In the genomic region with DNA sequence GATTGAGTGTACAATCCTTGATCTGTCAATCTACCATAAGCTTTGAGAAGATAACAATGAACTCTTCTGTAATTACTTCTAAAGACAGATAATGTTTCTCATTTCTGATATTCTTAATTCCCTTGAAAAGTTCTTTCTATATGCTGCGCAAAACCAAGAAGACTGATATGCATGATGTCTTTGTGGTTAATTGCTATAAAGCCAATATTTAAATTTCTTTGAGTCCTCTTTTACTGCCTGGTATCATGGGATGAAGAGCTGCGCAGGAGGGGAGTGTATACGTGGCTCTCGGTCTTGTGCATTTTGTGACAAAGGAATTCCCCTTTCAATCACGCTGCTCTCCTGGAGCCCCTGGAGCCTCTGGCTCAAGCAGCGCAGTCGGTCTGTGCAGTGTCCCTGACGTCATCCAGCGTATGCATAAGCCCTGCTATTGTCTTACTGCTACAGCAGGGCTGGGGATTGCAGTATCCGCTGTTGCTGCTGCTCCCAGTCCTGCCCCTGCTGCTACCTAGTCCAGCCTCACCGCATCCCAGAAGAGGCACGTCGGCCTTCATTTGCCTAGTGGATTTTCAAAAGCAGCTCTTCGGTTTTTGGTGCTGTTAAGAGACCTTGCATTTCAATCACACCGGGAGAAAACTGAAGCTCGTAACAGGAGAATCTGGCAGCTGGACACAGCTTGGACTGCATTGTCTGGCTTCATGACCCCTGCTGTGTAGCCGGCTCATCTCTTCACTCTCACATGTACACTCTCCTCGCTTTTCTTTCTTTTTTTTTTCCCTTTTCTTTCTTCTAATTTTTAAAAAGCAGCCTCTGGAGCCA, we compare ENCODE assay signal across 8 cellular contexts.
DNase-seq lines count a peak whose midpoint lies in the region; ATAC-seq and TF ChIP-seq lines count a peak whose summit lies in the region.

No MANE protein-coding gene starts in this region.

- H3K9me3 ChIP-seq in OCI-LY3 (ENCODE audit: insufficient read depth, low read length) = no peaks in the 10 kb centered on the region
- no peaks in the 10 kb centered on the region for H3K9me3 ChIP-seq in mucosa of descending colon

- no peak overlapping the region for H3K27ac Mint-ChIP-seq in activated T-helper 2 cell treated with anti-CD3 and anti-CD28 coated beads, Interferon-gamma antibody, Interleukin-2, Interleukin-4, amounts not matched to agents 10 μg/mL and 5 μg/mL and 100 μg/mL, durations not matched to agents 14 hours and 24 hours and 36 hours

- H4K20me1 ChIP-seq in OCI-LY3 (ENCODE audit: insufficient read depth, low read length) = peaks cover 70% of the 10 kb centered on the region

- H3K9ac ChIP-seq in OCI-LY3 (ENCODE audit: low read length) = no peak overlapping the region

- DNase-seq in HCEC 1CT (peak; percentile 82), mucosa of descending colon (peak in 2 of 3 donors; percentile 26 to 29), germinal center (ENCODE audit: low spot score) (no peak), 8988T (no peak)
- no peak for DNase-seq in activated T-helper 2 cell treated with anti-CD3 and anti-CD28 coated beads, Interferon-gamma antibody, Interleukin-2, Interleukin-4, amounts not matched to agents 10 μg/mL and 5 μg/mL and 100 μg/mL, durations not matched to agents 14 hours and 24 hours and 36 hours (ENCODE audit: low spot score)

- peaks cover 28% of the 10 kb centered on the region for H3K4me1 Mint-ChIP-seq in activated T-helper 2 cell treated with anti-CD3 and anti-CD28 coated beads, Interferon-gamma antibody, Interleukin-2, Interleukin-4, amounts not matched to agents 10 μg/mL and 5 μg/mL and 100 μg/mL, durations not matched to agents 14 hours and 24 hours and 36 hours (ENCODE audit: low read depth)

- TF ChIP-seq CTCF in OCI-LY3 (IDR thresholded peaks at IDR 0.05; ENCODE audit: low read depth, low read length) (no peak), mucosa of descending colon (IDR thresholded peaks at IDR 0.05) (no peak)

- H3K36me3 ChIP-seq in OCI-LY3 (replicated peaks; ENCODE audit: low read depth, low read length) = peaks cover 37% of the 10 kb centered on the region
- H3K36me3 ChIP-seq in mucosa of descending colon (ENCODE audit: low read depth) = no peaks in the 10 kb centered on the region

- no peak overlapping the region for H2AFZ ChIP-seq in OCI-LY3 (ENCODE audit: low read depth, low read length)

- ATAC-seq in esophagus mucosa (peak; percentile 95), mucosa of descending colon (peak; percentile 63), GM18870 (IDR thresholded peaks at IDR 0.05; ENCODE audit: unreplicated experiment) (no peak)

- peak overlapping the region; percentile 41 for H3K4me2 ChIP-seq in OCI-LY3 (ENCODE audit: low read length)

- no peak overlapping the region for H3K4me3 Mint-ChIP-seq in activated T-helper 2 cell treated with anti-CD3 and anti-CD28 coated beads, Interferon-gamma antibody, Interleukin-2, Interleukin-4, amounts not matched to agents 10 μg/mL and 5 μg/mL and 100 μg/mL, durations not matched to agents 14 hours and 24 hours and 36 hours (ENCODE audit: low read depth)

- intact Hi-C loops in mucosa of descending colon (cut with DNase I, micrococcal nuclease) = no loop called here
- intact Hi-C loops in activated T-helper 2 cell treated with anti-CD3 and anti-CD28 coated beads, Interferon-gamma antibody, Interleukin-2, Interleukin-4, amounts not matched to agents 10 μg/mL and 5 μg/mL and 100 μg/mL, durations not matched to agents 14 hours and 24 hours and 36 hours (cut with micrococcal nuclease) = loop anchor here (10.0 kb wide), 1 partner anchor 805 kb away; a partner anchor contains a TSS

- H3K79me2 ChIP-seq in OCI-LY3 (ENCODE audit: low read length) = peaks cover 99% of the 10 kb centered on the region

- no peaks in the 10 kb centered on the region for H3K36me3 Mint-ChIP-seq in activated T-helper 2 cell treated with anti-CD3 and anti-CD28 coated beads, Interferon-gamma antibody, Interleukin-2, Interleukin-4, amounts not matched to agents 10 μg/mL and 5 μg/mL and 100 μg/mL, durations not matched to agents 14 hours and 24 hours and 36 hours (ENCODE audit: low read depth)

- H3K4me3 ChIP-seq in OCI-LY3 (ENCODE audit: low read length) (peak overlapping the region; percentile 28), mucosa of descending colon (no peak overlapping the region)

- H3K27ac ChIP-seq in OCI-LY3 (ENCODE audit: low read length) = no peak overlapping the region

- H3K27me3 ChIP-seq in OCI-LY3 (ENCODE audit: low read depth, low read length) = no peaks in the 10 kb centered on the region

- H3K27me3 Mint-ChIP-seq in activated T-helper 2 cell treated with anti-CD3 and anti-CD28 coated beads, Interferon-gamma antibody, Interleukin-2, Interleukin-4, amounts not matched to agents 10 μg/mL and 5 μg/mL and 100 μg/mL, durations not matched to agents 14 hours and 24 hours and 36 hours (ENCODE audit: low read depth) = peaks cover 9% of the 10 kb centered on the region

- H3K4me1 ChIP-seq in OCI-LY3 (ENCODE audit: low read length) (peaks cover 47% of the 10 kb centered on the region), mucosa of descending colon (ENCODE audit: low read depth) (no peaks in the 10 kb centered on the region)

- H3K9me3 Mint-ChIP-seq in activated T-helper 2 cell treated with anti-CD3 and anti-CD28 coated beads, Interferon-gamma antibody, Interleukin-2, Interleukin-4, amounts not matched to agents 10 μg/mL and 5 μg/mL and 100 μg/mL, durations not matched to agents 14 hours and 24 hours and 36 hours = no peaks in the 10 kb centered on the region

Comparison
In these comparisons a context has a peak if more than half of its experiments do, and no peak if none do; other contexts are left out.
1. DNase-seq: peak in HCEC 1CT (single experiment) and mucosa of descending colon (2 of 3); none in germinal center (single experiment), 8988T (single experiment) and activated T-helper 2 cell treated with anti-CD3 and anti-CD28 coated beads, Interferon-gamma antibody, Interleukin-2, Interleukin-4, amounts not matched to agents 10 μg/mL and 5 μg/mL and 100 μg/mL, durations not matched to agents 14 hours and 24 hours and 36 hours (single experiment).